ENCODE assay signal across 28 cellular contexts in the genomic region with DNA sequence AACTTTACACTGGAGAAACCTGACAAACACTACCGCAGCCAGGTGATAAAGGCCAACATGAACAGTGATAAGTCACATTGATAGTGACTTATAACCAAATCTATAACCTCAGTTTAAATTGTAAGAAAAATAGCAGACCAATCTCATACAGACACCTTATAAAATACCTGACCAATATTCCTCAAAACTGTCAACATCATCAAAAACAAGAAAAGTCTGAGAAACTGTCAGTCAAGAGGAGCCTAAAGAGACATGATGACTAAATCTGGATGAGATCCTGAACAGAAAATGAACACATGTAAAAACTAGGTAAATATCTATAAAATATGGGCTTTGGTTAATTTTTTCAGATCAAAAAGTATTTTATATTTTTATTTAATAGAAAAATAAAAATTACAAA.
"Had no signal": no experiment of that assay in that cellular context is flagged by ENCODE, and none has a peak within 500 bp of the region (broad histone marks: within the 10 kb centered on the region; RNA-seq: fewer than 3 reads in every experiment).

No MANE protein-coding gene starts in this region.

- H3K9me3 ChIP-seq: colonic mucosa had no signal

- H3K4me3 ChIP-seq: colonic mucosa, coronary artery, dorsolateral prefrontal cortex, esophagus muscularis mucosa, esophagus squamous epithelium, gastrocnemius medialis, gastroesophageal sphincter, heart left ventricle, heart right ventricle had no signal

- ATAC-seq: effector memory CD8-positive, alpha-beta T cell; esophagus mucosa; foreskin keratinocyte; gastrocnemius medialis; gastroesophageal sphincter; heart left ventricle; heart right ventricle had no signal

- DNase-seq: colonic mucosa; cortex of kidney; dermis blood vessel endothelial cell; dorsolateral prefrontal cortex; effector CD4-positive, alpha-beta T cell; effector CD8-positive, alpha-beta T cell; effector memory CD4-positive, alpha-beta T cell; effector memory CD8-positive, alpha-beta T cell; endodermal cell; erythroblast; esophagus squamous epithelium; foreskin fibroblast; foreskin keratinocyte; foreskin melanocyte; gastrocnemius medialis; glutamatergic neuron; head of caudate nucleus; heart left ventricle; heart right ventricle had no signal

- H3K36me3 ChIP-seq: colonic mucosa, esophagus muscularis mucosa, esophagus squamous epithelium, gastrocnemius medialis, gastroesophageal sphincter, heart left ventricle, heart right ventricle had no signal

- H3K27me3 ChIP-seq: colonic mucosa, esophagus muscularis mucosa, esophagus squamous epithelium, foreskin keratinocyte, gastrocnemius medialis, gastroesophageal sphincter, heart left ventricle, heart right ventricle had no signal

- H3K27ac ChIP-seq: colonic mucosa, coronary artery, dorsolateral prefrontal cortex, epithelial cell of prostate, esophagus muscularis mucosa, esophagus squamous epithelium, foreskin keratinocyte, gastrocnemius medialis, gastroesophageal sphincter, heart left ventricle, heart right ventricle had no signal

- H3K4me1 ChIP-seq: colonic mucosa, esophagus muscularis mucosa, esophagus squamous epithelium, foreskin keratinocyte, gastrocnemius medialis, heart left ventricle, heart right ventricle had no signal

- FAIRE-seq: colon, endometrium, endothelial cell of umbilical vein, frontal cortex had no signal
